ENCODE assay signal across 24 cellular contexts in genomic region chr16:24203675-24204074, GRCh38. TPM values are rescaled to one million over a fixed set of nuclear protein-coding genes. Genes with fewer than 3 reads are reported as not detected.
"Had no signal": no experiment of that assay in that cellular context is flagged by ENCODE, and none has a peak within 500 bp of the region (broad histone marks: within the 10 kb centered on the region; RNA-seq: fewer than 3 reads in every experiment).

No MANE protein-coding gene starts in this region.

- H3K27me3 ChIP-seq: brain microvascular endothelial cell, esophagus squamous epithelium, right atrium auricular region, transverse colon had no signal

- H3K4me1 ChIP-seq: esophagus squamous epithelium, right atrium auricular region, transverse colon had no signal

- H3K4me1 Mint-ChIP-seq: nephron progenitor cell had no signal

- H3K27ac Mint-ChIP-seq: activated CD4-positive, alpha-beta T cell treated with anti-CD3 and anti-CD28 coated beads, Interleukin-2, amount 10 ng/mL, durations not matched to agents 24 days and 14 days; activated CD8-positive, alpha-beta T cell treated with anti-CD3 and anti-CD28 coated beads, Interleukin-2, amount 10 ng/mL, durations not matched to agents 7 days and 5 days; nephron progenitor cell; progenitor cell of endocrine pancreas; WTC11 had no signal

- H3K27me3 Mint-ChIP-seq: activated CD4-positive, alpha-beta T cell treated with anti-CD3 and anti-CD28 coated beads, Interleukin-2, amount 10 ng/mL, durations not matched to agents 24 days and 14 days; activated naive CD8-positive, alpha-beta T cell; central memory CD8-positive, alpha-beta T cell had no signal

- ATAC-seq: activated CD8-positive, alpha-beta T cell treated with anti-CD3 and anti-CD28 coated beads, Interleukin-2, amount 10 ng/mL, durations not matched to agents 7 days and 5 days; stimulated activated naive CD8-positive, alpha-beta T cell treated with anti-CD3 and anti-CD28 coated beads, Interleukin-15, Interleukin-2, amounts not matched to agents 100 U/mL and 50 U/mL, for 24 hours; WTC11 had no signal

- H3K9me3 Mint-ChIP-seq: activated CD4-positive, alpha-beta T cell treated with anti-CD3 and anti-CD28 coated beads, Interleukin-2, amount 10 ng/mL, durations not matched to agents 24 days and 14 days; central memory CD8-positive, alpha-beta T cell had no signal

- H3K27ac ChIP-seq: brain microvascular endothelial cell, coronary artery, esophagus squamous epithelium, right atrium auricular region, transverse colon had no signal

- H3K4me3 ChIP-seq: coronary artery, esophagus squamous epithelium, right atrium auricular region, transverse colon had no signal

- H3K4me3 Mint-ChIP-seq: activated CD4-positive, alpha-beta T cell treated with anti-CD3 and anti-CD28 coated beads, Interleukin-2, amount 10 ng/mL, durations not matched to agents 24 days and 14 days; activated CD8-positive, alpha-beta T cell treated with anti-CD3 and anti-CD28 coated beads, Interleukin-2, amount 10 ng/mL, durations not matched to agents 7 days and 5 days; activated naive CD8-positive, alpha-beta T cell; central memory CD8-positive, alpha-beta T cell; nephron progenitor cell; WTC11 had no signal

- H3K36me3 ChIP-seq: brain microvascular endothelial cell, esophagus squamous epithelium, right atrium auricular region, transverse colon had no signal

- DNase-seq: activated CD4-positive, alpha-beta T cell treated with anti-CD3 and anti-CD28 coated beads, Interleukin-2, amount 10 ng/mL, durations not matched to agents 24 days and 14 days; activated CD8-positive, alpha-beta memory T cell treated with anti-CD3 and anti-CD28 coated beads, Interleukin-2, amount 50 U/mL, for 4 hours; activated CD8-positive, alpha-beta T cell treated with anti-CD3 and anti-CD28 coated beads, Interleukin-2, amount 10 ng/mL, durations not matched to agents 7 days and 5 days; activated gamma-delta T cell treated with Interleukin-2 at 50 U/mL for 16 hours; brain microvascular endothelial cell; esophagus squamous epithelium; hypothalamus; kidney glomerular epithelial cell; nephron progenitor cell; stimulated activated CD4-positive, alpha-beta T cell treated with anti-CD3 and anti-CD28 coated beads, Interleukin-15, amount 100 ng/mL, for 24 hours; stimulated activated CD4-positive, alpha-beta T cell treated with anti-CD3 and anti-CD28 coated beads, Interleukin-4, amount 100 ng/mL, for 24 hours; stimulated activated naive CD8-positive, alpha-beta T cell treated with anti-CD3 and anti-CD28 coated beads, Interleukin-15, Interleukin-2, amounts not matched to agents 100 U/mL and 50 U/mL, for 24 hours; transverse colon had no signal

- H3K9me3 ChIP-seq: esophagus squamous epithelium, right atrium auricular region, transverse colon had no signal

RNA-seq across cellular contexts. Expression of gene CACNG3, which starts 52.5 kb away (rescaled TPM):
- total RNA-seq: activated CD4-positive, alpha-beta T cell treated with anti-CD3 and anti-CD28 coated beads, Interleukin-2, amount 10 ng/mL, durations not matched to agents 24 days and 14 days; activated CD8-positive, alpha-beta T cell treated with anti-CD3 and anti-CD28 coated beads, Interleukin-2, amount 10 ng/mL, durations not matched to agents 7 days and 5 days; esophagus squamous epithelium; fibroblast of villous mesenchyme; glomerular endothelial cell; liver; omental fat pad; progenitor cell of endocrine pancreas; right atrium auricular region; skeletal muscle tissue; transverse colon; WTC11 had no signal
- polyA plus RNA-seq: liver had no signal
